ENCODE assay signal across 33 cellular contexts in genomic region chr20:62040933-62041332, GRCh38.
"Had no signal": no experiment of that assay in that cellular context is flagged by ENCODE, and none has a peak within 500 bp of the region (broad histone marks: within the 10 kb centered on the region; RNA-seq: fewer than 3 reads in every experiment).

No MANE protein-coding gene starts in this region.

- H3K9me3 ChIP-seq: adrenal gland, body of pancreas, lower lobe of right lung, neutrophil, ovary, thyroid gland, upper lobe of right lung had no signal

- H3K27me3 ChIP-seq: adrenal gland, body of pancreas, cardiac muscle cell, neutrophil, ovary, thyroid gland, upper lobe of right lung had no signal

- H3K27ac Mint-ChIP-seq: activated CD4-positive, alpha-beta T cell treated with anti-CD3 and anti-CD28 coated beads, Interleukin-2, amount 10 ng/mL, durations not matched to agents 7 days and 5 days; activated CD8-positive, alpha-beta T cell treated with anti-CD3 and anti-CD28 coated beads for 36 hours; activated naive CD8-positive, alpha-beta T cell treated with anti-CD3 and anti-CD28 coated beads for 36 hours; natural killer cell treated with Interleukin-12 subunit alpha and Interleukin-12 subunit beta and Interleukin-15 and Interleukin-18, amount 100 ng/mL, for 72 hours; progenitor cell of endocrine pancreas; stimulated activated effector memory CD8-positive, alpha-beta T cell treated with anti-CD3 and anti-CD28 coated beads, Interleukin-12 subunit alpha, Interleukin-12 subunit beta, amount 100 ng/mL, for 72 hours; stimulated activated naive CD8-positive, alpha-beta T cell treated with anti-CD3 and anti-CD28 coated beads, Interleukin-15, Interleukin-2, amounts not matched to agents 100 ng/mL and 50 ng/mL, for 24 hours; T-helper 1 cell treated with Interleukin-12 subunit alpha and Interleukin-12 subunit beta and Interleukin-4 antibody, amounts not matched to agents 30 μg/mL and 1 μg/mL, for 36 hours had no signal

- H3K27ac ChIP-seq: adrenal gland, body of pancreas, cardiac muscle cell, coronary artery, lower lobe of right lung, neutrophil, skin epidermis, thyroid gland, upper lobe of right lung, WERI-Rb-1 had no signal

- H3K27me3 Mint-ChIP-seq: activated CD4-positive, alpha-beta T cell treated with anti-CD3 and anti-CD28 coated beads, Interleukin-2, amount 10 ng/mL, durations not matched to agents 7 days and 5 days; activated CD8-positive, alpha-beta T cell treated with anti-CD3 and anti-CD28 coated beads for 36 hours; activated naive CD8-positive, alpha-beta T cell treated with anti-CD3 and anti-CD28 coated beads for 36 hours; natural killer cell treated with Interleukin-12 subunit alpha and Interleukin-12 subunit beta and Interleukin-15 and Interleukin-18, amount 100 ng/mL, for 72 hours; progenitor cell of endocrine pancreas; stimulated activated naive CD8-positive, alpha-beta T cell treated with anti-CD3 and anti-CD28 coated beads, Interleukin-15, Interleukin-2, amounts not matched to agents 100 ng/mL and 50 ng/mL, for 24 hours had no signal

- H3K36me3 Mint-ChIP-seq: natural killer cell treated with Interleukin-12 subunit alpha and Interleukin-12 subunit beta and Interleukin-15 and Interleukin-18, amount 100 ng/mL, for 72 hours; stimulated activated effector memory CD8-positive, alpha-beta T cell treated with anti-CD3 and anti-CD28 coated beads, Interleukin-12 subunit alpha, Interleukin-12 subunit beta, amount 100 ng/mL, for 72 hours had no signal

- H3K4me1 ChIP-seq: lower lobe of right lung, thyroid gland had no signal

- H3K4me3 Mint-ChIP-seq: activated CD4-positive, alpha-beta T cell treated with anti-CD3 and anti-CD28 coated beads, Interleukin-2, amount 10 ng/mL, durations not matched to agents 7 days and 5 days; activated CD8-positive, alpha-beta T cell treated with anti-CD3 and anti-CD28 coated beads for 36 hours; activated naive CD8-positive, alpha-beta T cell treated with anti-CD3 and anti-CD28 coated beads for 36 hours; natural killer cell treated with Interleukin-12 subunit alpha and Interleukin-12 subunit beta and Interleukin-15 and Interleukin-18, amount 100 ng/mL, for 72 hours; stimulated activated effector memory CD8-positive, alpha-beta T cell treated with anti-CD3 and anti-CD28 coated beads, Interleukin-12 subunit alpha, Interleukin-12 subunit beta, amount 100 ng/mL, for 72 hours; stimulated activated naive CD8-positive, alpha-beta T cell treated with anti-CD3 and anti-CD28 coated beads, Interleukin-15, Interleukin-2, amounts not matched to agents 100 ng/mL and 50 ng/mL, for 24 hours; T-helper 1 cell treated with Interleukin-12 subunit alpha and Interleukin-12 subunit beta and Interleukin-4 antibody, amounts not matched to agents 30 μg/mL and 1 μg/mL, for 36 hours had no signal

- DNase-seq: activated CD4-positive, alpha-beta T cell treated with anti-CD3 and anti-CD28 coated beads for 1 hour; activated CD4-positive, alpha-beta T cell treated with anti-CD3 and anti-CD28 coated beads, Interleukin-2, amount 10 ng/mL, durations not matched to agents 7 days and 5 days; activated CD8-positive, alpha-beta T cell treated with anti-CD3 and anti-CD28 coated beads for 36 hours; activated effector memory CD4-positive, alpha-beta T cell treated with Interleukin-2 at 50 U/mL for 16 hours; activated naive CD4-positive, alpha-beta T cell treated with Interleukin-2 at 50 U/mL for 16 hours; activated naive CD8-positive, alpha-beta T cell treated with anti-CD3 and anti-CD28 coated beads for 36 hours; adrenal gland; body of pancreas; cerebellar nuclear complex; foreskin fibroblast; head of caudate nucleus; hippocampal formation; lower lobe of right lung; mesenchymal stem cell; ovary; stimulated activated CD4-positive, alpha-beta T cell treated with anti-CD3 and anti-CD28 coated beads, Interleukin-4, amount 100 ng/mL, for 24 hours; substantia nigra; SW 1271; T-helper 9 cell; thyroid gland; upper lobe of right lung; WERI-Rb-1 had no signal

- H3K36me3 ChIP-seq: adrenal gland, cardiac muscle cell, lower lobe of right lung, neutrophil, ovary, thyroid gland, upper lobe of right lung, WERI-Rb-1 had no signal

- H3K4me3 ChIP-seq: adrenal gland, body of pancreas, cardiac muscle cell, coronary artery, lower lobe of right lung, ovary, skin epidermis, thyroid gland, upper lobe of right lung had no signal

- ATAC-seq: activated CD8-positive, alpha-beta T cell treated with anti-CD3 and anti-CD28 coated beads for 36 hours; body of pancreas; esophagus mucosa; lower lobe of right lung; natural killer cell treated with Interleukin-12 subunit alpha and Interleukin-12 subunit beta and Interleukin-15 and Interleukin-18, amount 100 ng/mL, for 72 hours; sciatic nerve; stimulated activated effector memory CD8-positive, alpha-beta T cell treated with anti-CD3 and anti-CD28 coated beads, Interleukin-12 subunit alpha, Interleukin-12 subunit beta, amount 100 ng/mL, for 72 hours; upper lobe of right lung had no signal

- H3K9me3 Mint-ChIP-seq: activated CD8-positive, alpha-beta T cell treated with anti-CD3 and anti-CD28 coated beads for 36 hours; activated naive CD8-positive, alpha-beta T cell treated with anti-CD3 and anti-CD28 coated beads for 36 hours; natural killer cell treated with Interleukin-12 subunit alpha and Interleukin-12 subunit beta and Interleukin-15 and Interleukin-18, amount 100 ng/mL, for 72 hours; stimulated activated effector memory CD8-positive, alpha-beta T cell treated with anti-CD3 and anti-CD28 coated beads, Interleukin-12 subunit alpha, Interleukin-12 subunit beta, amount 100 ng/mL, for 72 hours had no signal
